Comparison of ENCODE assay signal across 15 cellular contexts in genomic region chr15:99170476-99171065, GRCh38.
DNase-seq lines count a peak whose midpoint lies in the region; ATAC-seq, FAIRE-seq and TF ChIP-seq lines count a peak whose summit lies in the region.
"Had no signal": no experiment of that assay in that cellular context is flagged by ENCODE, and none has a peak within 500 bp of the region (broad histone marks: within the 10 kb centered on the region; RNA-seq: fewer than 3 reads in every experiment).

No MANE protein-coding gene starts in this region.

- H3K36me3 ChIP-seq in esophagus (ENCODE audit: control insufficient read depth in 2 of 2, insufficient read depth in 2 of 2, low read length in 1 of 2) (peaks cover 2 to 20% of the 10 kb centered on the region in 2 donors), muscle layer of colon (ENCODE audit: insufficient read depth, low read length) (no peaks in the 10 kb centered on the region), thoracic aorta (no peaks in the 10 kb centered on the region), small intestine (ENCODE audit: control insufficient read depth in 2 of 2, insufficient read depth in 2 of 2, low read length in 2 of 2) (peaks cover 0 to 2% of the 10 kb centered on the region in 2 donors)

- no peak for TF ChIP-seq CTCF in thoracic aorta (IDR thresholded peaks at IDR 0.05)

- H3K9ac ChIP-seq in muscle layer of colon (ENCODE audit: low read length) = peak overlapping the region; percentile 12

- in situ Hi-C loops in SK-MEL-5 (cut with HindIII; ENCODE audit: low pct_unique_long_range_greater_than_20kb, low sequenced_read_pairs) = no loop called here

- no peak for FAIRE-seq in small intestine (lab: Jason Lieb, UNC)

- WGBS in esophagus, 2 donors = 72% methylated on average over 7 of the region's 7 CpGs
- WGBS in small intestine, 3 donors = 70 to 79% (median 76%) methylated on average over 7 of the region's 7 CpGs

- H3K9me3 ChIP-seq in esophagus (ENCODE audit: control insufficient read depth in 2 of 2, insufficient read depth in 1 of 2, low read depth in 1 of 2, low read length in 1 of 2) = no peaks in the 10 kb centered on the region
- no peaks in the 10 kb centered on the region for H3K9me3 ChIP-seq in muscle layer of colon (ENCODE audit: low read length)
- H3K9me3 ChIP-seq in thoracic aorta = no peaks in the 10 kb centered on the region
- H3K9me3 ChIP-seq in small intestine (ENCODE audit: control insufficient read depth, low read depth) = no peaks in the 10 kb centered on the region

- DNase-seq in SK-MEL-5 (ENCODE audit: low read depth, low spot score) (peak; percentile 41), thoracic aorta (ENCODE audit: low spot score) (no peak), LoVo (ENCODE audit: low spot score) (no peak), small intestine (no peak)
- no peak for DNase-seq in stimulated activated CD4-positive, alpha-beta T cell treated with anti-CD3 and anti-CD28 coated beads, Interleukin-15, amount 100 ng/mL, for 24 hours
- DNase-seq: activated B cell treated with CpG ODN at 0.5 μM for 24 hours; activated CD8-positive, alpha-beta memory T cell treated with anti-CD3 and anti-CD28 coated beads for 24 hours; amniotic stem cell; naive B cell; NCI-H69; T-cell had no signal

- no peaks in the 10 kb centered on the region for H3K27me3 ChIP-seq in esophagus (ENCODE audit: control insufficient read depth in 1 of 2, insufficient read depth in 2 of 2, low read length in 2 of 2)
- no peaks in the 10 kb centered on the region for H3K27me3 ChIP-seq in muscle layer of colon (ENCODE audit: control insufficient read depth in 1 of 2, insufficient read depth in 2 of 2, low read length in 2 of 2)
- no peaks in the 10 kb centered on the region for H3K27me3 ChIP-seq in thoracic aorta (replicated peaks; ENCODE audit: insufficient read depth)
- H3K27me3 ChIP-seq in small intestine (ENCODE audit: control insufficient read depth in 2 of 2, insufficient read depth in 2 of 2, low read length in 2 of 2) = no peaks in the 10 kb centered on the region

- no peak overlapping the region for H3K4me3 ChIP-seq in esophagus (ENCODE audit: low read depth in 1 of 2, low read length in 2 of 2)
- no peak overlapping the region for H3K4me3 ChIP-seq in muscle layer of colon (ENCODE audit: low read depth in 1 of 2, low read length in 2 of 2)
- H3K4me3 ChIP-seq in thoracic aorta = no peak overlapping the region
- no peak overlapping the region for H3K4me3 ChIP-seq in small intestine (ENCODE audit: low read depth in 1 of 2, low read length in 2 of 2)

- H3K4me1 ChIP-seq in esophagus (ENCODE audit: control insufficient read depth in 2 of 2, insufficient read depth in 2 of 2, low read length in 1 of 2) (no peaks in the 10 kb centered on the region), muscle layer of colon (ENCODE audit: insufficient read depth, low read length) (peaks cover 69% of the 10 kb centered on the region), thoracic aorta (ENCODE audit: control insufficient read depth in 1 of 2, low read depth in 2 of 2) (peaks cover 17 to 60% of the 10 kb centered on the region in 2 donors), small intestine (ENCODE audit: control insufficient read depth in 2 of 2, insufficient read depth in 1 of 2, low read depth in 1 of 2, low read length in 1 of 2) (no peaks in the 10 kb centered on the region)

- no peak for ATAC-seq in thoracic aorta (ENCODE audit: insufficient number of reproducible peaks, low FRiP score, low read depth)
- ATAC-seq in GM18858 (IDR thresholded peaks at IDR 0.05; ENCODE audit: unreplicated experiment) = no peak
- ATAC-seq: Panc1, T-cell had no signal

- peak overlapping the region; percentile 64 to 70 for H3K27ac ChIP-seq in esophagus (ENCODE audit: low read depth in 2 of 2, low read length in 1 of 2)
- peak overlapping the region; percentile 96 for H3K27ac ChIP-seq in muscle layer of colon (ENCODE audit: low read depth, low read length)
- peak overlapping the region; percentile 93 to 96 for H3K27ac ChIP-seq in thoracic aorta
- peak overlapping the region in 1 of 2 donors; percentile 5 for H3K27ac ChIP-seq in small intestine (ENCODE audit: low read depth in 1 of 2, low read length in 1 of 2)
